Comparison of ENCODE assay signal across 8 cellular contexts in the genomic region with DNA sequence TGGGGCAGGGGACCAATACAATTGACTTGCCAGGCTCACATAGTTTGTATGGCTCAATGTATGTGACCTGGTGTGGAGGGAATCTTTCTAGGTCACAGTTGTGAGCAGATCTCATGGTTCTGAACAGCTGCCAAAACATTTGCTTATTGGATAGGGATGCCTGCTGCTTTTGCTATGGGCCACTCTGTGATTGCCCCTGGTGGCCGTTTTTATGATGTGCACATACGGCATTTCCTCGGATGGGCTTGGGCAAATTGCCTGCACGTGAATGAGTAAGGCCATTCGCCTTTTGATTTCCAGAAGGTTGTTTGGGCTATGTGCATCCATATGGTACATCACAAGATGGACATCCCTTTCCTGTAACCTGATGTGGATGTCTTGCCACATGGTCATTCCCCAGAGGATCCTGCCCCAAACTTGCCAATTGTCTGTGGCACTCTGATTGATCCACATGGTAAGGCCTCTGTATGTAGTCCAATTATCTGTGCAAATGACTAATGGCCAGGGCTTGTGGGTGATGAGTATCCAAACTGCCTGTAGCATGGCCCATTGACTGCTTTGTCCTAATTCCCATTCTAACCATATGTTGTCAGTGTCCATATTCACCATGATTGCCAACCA. TPM values are rescaled to one million over a fixed set of nuclear protein-coding genes. Genes with fewer than 3 reads are reported as not detected.
DNase-seq lines count a peak whose midpoint lies in the region; ATAC-seq and TF ChIP-seq lines count a peak whose summit lies in the region.

No MANE protein-coding gene starts in this region.

- no peaks in the 10 kb centered on the region for H3K27me3 ChIP-seq in cardiac muscle cell
- no peaks in the 10 kb centered on the region for H3K27me3 ChIP-seq in upper lobe of right lung

- H3K9me3 ChIP-seq in cardiac muscle cell (ENCODE audit: low read depth) (no peaks in the 10 kb centered on the region), upper lobe of right lung (no peaks in the 10 kb centered on the region)

- ATAC-seq in activated CD8-positive, alpha-beta T cell treated with anti-CD3 and anti-CD28 coated beads for 36 hours = no peak
- no peak for ATAC-seq in activated CD8-positive, alpha-beta T cell treated with anti-CD3 and anti-CD28 coated beads, Interleukin-2, amount 10 ng/mL, durations not matched to agents 7 days and 5 days
- ATAC-seq in upper lobe of right lung (peak; percentile 36), GM18519 (IDR thresholded peaks at IDR 0.05; ENCODE audit: low FRiP score, unreplicated experiment) (no peak), HG03354 (IDR thresholded peaks at IDR 0.05; ENCODE audit: poor library complexity, severe bottlenecking, unreplicated experiment) (no peak), HG03442 (IDR thresholded peaks at IDR 0.05; ENCODE audit: unreplicated experiment) (no peak)

- no peaks in the 10 kb centered on the region for H3K27me3 Mint-ChIP-seq in activated CD8-positive, alpha-beta T cell treated with anti-CD3 and anti-CD28 coated beads for 36 hours
- peaks cover 13% of the 10 kb centered on the region for H3K27me3 Mint-ChIP-seq in activated CD8-positive, alpha-beta T cell treated with anti-CD3 and anti-CD28 coated beads, Interleukin-2, amount 10 ng/mL, durations not matched to agents 7 days and 5 days (ENCODE audit: low read depth)

- H3K27ac ChIP-seq in cardiac muscle cell (no peak overlapping the region), upper lobe of right lung (no peak overlapping the region)

- H3K27ac Mint-ChIP-seq in activated CD8-positive, alpha-beta T cell treated with anti-CD3 and anti-CD28 coated beads for 36 hours = no peak overlapping the region
- H3K27ac Mint-ChIP-seq in activated CD8-positive, alpha-beta T cell treated with anti-CD3 and anti-CD28 coated beads, Interleukin-2, amount 10 ng/mL, durations not matched to agents 7 days and 5 days = no peak overlapping the region

- H3K4me1 ChIP-seq in cardiac muscle cell (ENCODE audit: low read depth) (peaks cover under 1% of the 10 kb centered on the region), upper lobe of right lung (no peaks in the 10 kb centered on the region)

- H3K4me3 Mint-ChIP-seq in activated CD8-positive, alpha-beta T cell treated with anti-CD3 and anti-CD28 coated beads for 36 hours = no peak overlapping the region
- no peak overlapping the region for H3K4me3 Mint-ChIP-seq in activated CD8-positive, alpha-beta T cell treated with anti-CD3 and anti-CD28 coated beads, Interleukin-2, amount 10 ng/mL, durations not matched to agents 7 days and 5 days

- H3K4me3 ChIP-seq in cardiac muscle cell (no peak overlapping the region), upper lobe of right lung (no peak overlapping the region)

- H3K36me3 ChIP-seq in cardiac muscle cell = no peaks in the 10 kb centered on the region
- no peaks in the 10 kb centered on the region for H3K36me3 ChIP-seq in upper lobe of right lung

- no peak for DNase-seq in activated CD8-positive, alpha-beta T cell treated with anti-CD3 and anti-CD28 coated beads for 36 hours
- DNase-seq in activated CD8-positive, alpha-beta T cell treated with anti-CD3 and anti-CD28 coated beads, Interleukin-2, amount 10 ng/mL, durations not matched to agents 7 days and 5 days = no peak
- peak; percentile 11 for DNase-seq in T1000 (lab: John Stamatoyannopoulos, UW)
- peak; percentile 24 to 79 for DNase-seq in cardiac muscle cell (ENCODE audit: low read depth in 1 of 2, low spot score in 1 of 2)
- no peak for DNase-seq in upper lobe of right lung

- no peaks in the 10 kb centered on the region for H3K36me3 Mint-ChIP-seq in activated CD8-positive, alpha-beta T cell treated with anti-CD3 and anti-CD28 coated beads for 36 hours (ENCODE audit: low read depth)
- H3K36me3 Mint-ChIP-seq in activated CD8-positive, alpha-beta T cell treated with anti-CD3 and anti-CD28 coated beads, Interleukin-2, amount 10 ng/mL, durations not matched to agents 7 days and 5 days (ENCODE audit: low read depth) = no peaks in the 10 kb centered on the region

- H3K9me3 Mint-ChIP-seq in activated CD8-positive, alpha-beta T cell treated with anti-CD3 and anti-CD28 coated beads for 36 hours = no peaks in the 10 kb centered on the region
- no peaks in the 10 kb centered on the region for H3K9me3 Mint-ChIP-seq in activated CD8-positive, alpha-beta T cell treated with anti-CD3 and anti-CD28 coated beads, Interleukin-2, amount 10 ng/mL, durations not matched to agents 7 days and 5 days (ENCODE audit: insufficient read depth)

- H3K4me1 Mint-ChIP-seq in activated CD8-positive, alpha-beta T cell treated with anti-CD3 and anti-CD28 coated beads for 36 hours (ENCODE audit: low read depth) = no peaks in the 10 kb centered on the region
- H3K4me1 Mint-ChIP-seq in activated CD8-positive, alpha-beta T cell treated with anti-CD3 and anti-CD28 coated beads, Interleukin-2, amount 10 ng/mL, durations not matched to agents 7 days and 5 days (ENCODE audit: low read depth) = no peaks in the 10 kb centered on the region

- peak; percentile 39 for TF ChIP-seq CTCF in activated CD8-positive, alpha-beta T cell treated with anti-CD3 and anti-CD28 coated beads for 36 hours (IDR thresholded peaks at IDR 0.05)
- peak; percentile 62 for TF ChIP-seq CTCF in cardiac muscle cell (IDR thresholded peaks at IDR 0.05; ENCODE audit: low read depth, low read length)
- peak; percentile 47 for TF ChIP-seq CTCF in upper lobe of right lung (IDR thresholded peaks at IDR 0.05)

- CTCF ChIA-PET in activated CD8-positive, alpha-beta T cell treated with anti-CD3 and anti-CD28 coated beads for 36 hours (lab: Charles Lee) = interaction anchor here (1.1 to 3.2 kb wide), 2 partner anchors 10 to 45 kb away, joined by 4 to 12 read pairs; no protein-coding TSS in a partner anchor
- CTCF ChIA-PET in activated CD8-positive, alpha-beta T cell treated with anti-CD3 and anti-CD28 coated beads, Interleukin-2, amount 10 ng/mL, durations not matched to agents 7 days and 5 days (lab: Charles Lee) = no interaction called here

- intact Hi-C loops in activated CD8-positive, alpha-beta T cell treated with anti-CD3 and anti-CD28 coated beads for 36 hours (cut with micrococcal nuclease) = no loop called here
- intact Hi-C loops in upper lobe of right lung (cut with DNase I) = no loop called here

- POLR2A ChIA-PET in activated CD8-positive, alpha-beta T cell treated with anti-CD3 and anti-CD28 coated beads for 36 hours (lab: Charles Lee) = interaction anchor here (1.0 kb wide), 1 partner anchor 9 kb away, joined by 3 read pairs; no protein-coding TSS in a partner anchor
- POLR2A ChIA-PET in activated CD8-positive, alpha-beta T cell treated with anti-CD3 and anti-CD28 coated beads, Interleukin-2, amount 10 ng/mL, durations not matched to agents 7 days and 5 days (lab: Charles Lee) = no interaction called here

RNA-seq across cellular contexts. Expression of a gene that starts 10.7 kb away (rescaled TPM):
- total RNA-seq in activated CD8-positive, alpha-beta T cell treated with anti-CD3 and anti-CD28 coated beads for 36 hours = under 1 TPM; 0.74 to 0.88 TPM
- not detected for total RNA-seq in activated CD8-positive, alpha-beta T cell treated with anti-CD3 and anti-CD28 coated beads, Interleukin-2, amount 10 ng/mL, durations not matched to agents 7 days and 5 days
- total RNA-seq in cardiac muscle cell = 0.27 and 0.53 TPM in 2 replicates
- 0.32 and 1.0 TPM in 2 replicates for polyA plus RNA-seq in cardiac muscle cell
- total RNA-seq in upper lobe of right lung = 1.8 TPM

RNA-seq across cellular contexts. Expression of a gene that starts 26.0 kb away (rescaled TPM):
- not detected for total RNA-seq in activated CD8-positive, alpha-beta T cell treated with anti-CD3 and anti-CD28 coated beads for 36 hours
- total RNA-seq in activated CD8-positive, alpha-beta T cell treated with anti-CD3 and anti-CD28 coated beads, Interleukin-2, amount 10 ng/mL, durations not matched to agents 7 days and 5 days = not detected
- total RNA-seq in cardiac muscle cell (22.0 and 23.1 TPM in 2 replicates), upper lobe of right lung (7.4 TPM)
- 32.7 and 59.9 TPM in 2 replicates for polyA plus RNA-seq in cardiac muscle cell

RNA-seq across cellular contexts. Expression of a gene that starts 55.9 kb away (rescaled TPM):
- total RNA-seq in activated CD8-positive, alpha-beta T cell treated with anti-CD3 and anti-CD28 coated beads for 36 hours = 10 to 100 TPM; 17.3 to 18.6 TPM
- total RNA-seq in activated CD8-positive, alpha-beta T cell treated with anti-CD3 and anti-CD28 coated beads, Interleukin-2, amount 10 ng/mL, durations not matched to agents 7 days and 5 days = 10 to 100 TPM; 11.4 to 13.5 TPM
- total RNA-seq in cardiac muscle cell (41.0 and 51.3 TPM in 2 replicates), upper lobe of right lung (79.0 TPM)
- polyA plus RNA-seq in cardiac muscle cell = 51.7 and 65.5 TPM in 2 replicates

Comparison
In these comparisons a context has a peak if more than half of its experiments do, and no peak if none do; other contexts are left out.
1. DNase-seq: peak in T1000 (single experiment) and cardiac muscle cell (2 of 2); none in activated CD8-positive, alpha-beta T cell treated with anti-CD3 and anti-CD28 coated beads for 36 hours (single experiment), activated CD8-positive, alpha-beta T cell treated with anti-CD3 and anti-CD28 coated beads, Interleukin-2, amount 10 ng/mL, durations not matched to agents 7 days and 5 days (single experiment) and upper lobe of right lung (single experiment).
2. Peak in every context shown above with its lines, with median percentiles within 50 percentile points of each other: CTCF ChIP-seq.